Comparison of ENCODE assay signal across 17 cellular contexts in the genomic region with DNA sequence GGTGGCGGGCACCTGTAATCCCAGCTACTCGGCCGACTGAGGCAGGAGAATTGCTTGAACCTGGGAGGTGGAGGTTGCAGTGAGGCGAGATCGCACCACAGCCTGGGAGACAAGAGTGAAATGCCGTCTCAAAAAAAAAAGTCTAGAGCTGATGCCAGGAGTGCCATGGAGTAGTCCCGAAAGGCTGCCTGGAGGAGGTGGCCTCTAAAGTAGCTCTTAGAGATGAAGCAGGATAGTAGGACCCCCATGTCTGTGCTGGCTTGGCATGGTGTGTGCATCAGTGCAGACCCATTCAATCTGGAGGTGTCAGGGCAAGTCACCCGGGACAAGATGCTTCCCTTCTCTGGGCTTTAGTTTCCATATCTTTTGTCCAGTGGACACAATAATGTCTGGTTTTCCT. TPM values are rescaled to one million over a fixed set of nuclear protein-coding genes. Genes with fewer than 3 reads are reported as not detected.
DNase-seq lines count a peak whose midpoint lies in the region; ATAC-seq and TF ChIP-seq lines count a peak whose summit lies in the region.
"Had no signal": no experiment of that assay in that cellular context is flagged by ENCODE, and none has a peak within 500 bp of the region (broad histone marks: within the 10 kb centered on the region; RNA-seq: fewer than 3 reads in every experiment).

No MANE protein-coding gene starts in this region.

- peaks cover 12% of the 10 kb centered on the region; the same call in 1 of the 2 replicates for H3K36me3 ChIP-seq in Loucy (ENCODE audit: insufficient read depth, low read length)
- no peaks in the 10 kb centered on the region for H3K36me3 ChIP-seq in vagina
- H3K36me3 ChIP-seq: HAP-1 had no signal

- H3K27ac Mint-ChIP-seq in CD14-positive monocyte, result peak overlapping the region in 6 of 7 donors; percentile 45 to 85 (median 64)
- H3K27ac Mint-ChIP-seq in dendritic cell treated with granulocyte-macrophage colony-stimulating factor and Interleukin-4, amounts not matched to agents 40 ng/mL and 50 ng/mL, for 4 days, result peak overlapping the region; percentile 28

- H3K36me3 Mint-ChIP-seq in CD14-positive monocyte, result peaks cover 61 to 77% of the 10 kb centered on the region in 2 donors
- H3K36me3 Mint-ChIP-seq in dendritic cell treated with granulocyte-macrophage colony-stimulating factor and Interleukin-4, amounts not matched to agents 40 ng/mL and 50 ng/mL, for 4 days (ENCODE audit: low read depth), result peaks cover 60% of the 10 kb centered on the region

- DNase-seq in CD14-positive monocyte (ENCODE audit: low spot score) (no peak), vagina (ENCODE audit: extremely low spot score in 2 of 2) (no peak), GDM1 (lab: John Stamatoyannopoulos, UW) (no peak)
- DNase-seq: AML-193; Calu3; CD4-positive, alpha-beta memory T cell; DMS79 treated with DMSO at 0.1 percent for 48 hours; GM23248 had no signal

- H3K4me3 ChIP-seq in Loucy (ENCODE audit: low read length, poor library complexity, severe bottlenecking), result no peak overlapping the region
- H3K4me3 ChIP-seq in vagina, result no peak overlapping the region
- H3K4me3 ChIP-seq: GM23248, HAP-1 had no signal

- ATAC-seq in HG03025 (IDR thresholded peaks at IDR 0.05; ENCODE audit: low FRiP score, unreplicated experiment), result no peak
- no peak for ATAC-seq in GM18519 (IDR thresholded peaks at IDR 0.05; ENCODE audit: low FRiP score, unreplicated experiment)

- no peak for TF ChIP-seq CTCF in CD14-positive monocyte (IDR thresholded peaks at IDR 0.05)
- no peak for TF ChIP-seq CTCF in Loucy (conservative IDR thresholded peaks at IDR 0.05; ENCODE audit: low read length)
- no peak for TF ChIP-seq CTCF in vagina (IDR thresholded peaks at IDR 0.05)

- peaks cover 35% of the 10 kb centered on the region for H4K20me1 ChIP-seq in Loucy (ENCODE audit: insufficient read depth, low read length, poor library complexity, severe bottlenecking)

- intact Hi-C loops in CD14-positive monocyte (cut with micrococcal nuclease), result no loop called here
- intact Hi-C loops in dendritic cell treated with granulocyte-macrophage colony-stimulating factor and Interleukin-4, amounts not matched to agents 40 ng/mL and 50 ng/mL, for 4 days (cut with micrococcal nuclease), result no loop called here
- intact Hi-C loops in vagina (cut with DNase I), result no loop called here

- H3K27me3 Mint-ChIP-seq in CD14-positive monocyte (ENCODE audit: low read depth in 3 of 3), result no peaks in the 10 kb centered on the region
- H3K27me3 Mint-ChIP-seq in dendritic cell treated with granulocyte-macrophage colony-stimulating factor and Interleukin-4, amounts not matched to agents 40 ng/mL and 50 ng/mL, for 4 days, result no peaks in the 10 kb centered on the region
- H3K27me3 Mint-ChIP-seq: CD4-positive, alpha-beta memory T cell had no signal

- peaks cover 87% of the 10 kb centered on the region for H3K79me2 ChIP-seq in Loucy (ENCODE audit: insufficient read depth, low read length)

- no peaks in the 10 kb centered on the region for H3F3A ChIP-seq in Loucy (ENCODE audit: low read depth)

- no peak for TF ChIP-seq POLR2A in vagina (IDR thresholded peaks at IDR 0.05)

- H3K4me1 ChIP-seq in Loucy (ENCODE audit: insufficient read depth, low read length, poor library complexity, severe bottlenecking) (peaks cover 50% of the 10 kb centered on the region), vagina (no peaks in the 10 kb centered on the region)

- H3K27ac ChIP-seq in vagina, result peak overlapping the region; percentile 63
- H3K27ac ChIP-seq: C4-2B, GM23248, HL-60 had no signal

- H3K9ac ChIP-seq in Loucy (ENCODE audit: low read depth, low read length, poor library complexity, severe bottlenecking), result peak overlapping the region; percentile 44
- H3K9ac ChIP-seq: GM23248 had no signal

- H3K4me2 ChIP-seq in Loucy (ENCODE audit: low read depth, low read length, poor library complexity, severe bottlenecking), result peak overlapping the region; percentile 46

- peaks cover 0 to 5% (median 2%) of the 10 kb centered on the region in 7 donors for H3K9me3 Mint-ChIP-seq in CD14-positive monocyte
- H3K9me3 Mint-ChIP-seq in dendritic cell treated with granulocyte-macrophage colony-stimulating factor and Interleukin-4, amounts not matched to agents 40 ng/mL and 50 ng/mL, for 4 days, result no peaks in the 10 kb centered on the region
- H3K9me3 Mint-ChIP-seq: CD4-positive, alpha-beta memory T cell had no signal

- no peak overlapping the region for H2AFZ ChIP-seq in Loucy (ENCODE audit: low read length)
- H2AFZ ChIP-seq: GM23248 had no signal

- H3K4me1 Mint-ChIP-seq in CD14-positive monocyte, result peaks cover 54% of the 10 kb centered on the region
- H3K4me1 Mint-ChIP-seq in dendritic cell treated with granulocyte-macrophage colony-stimulating factor and Interleukin-4, amounts not matched to agents 40 ng/mL and 50 ng/mL, for 4 days (ENCODE audit: low read depth), result peaks cover 67% of the 10 kb centered on the region

- H3K9me3 ChIP-seq in Loucy (ENCODE audit: insufficient read depth, low read depth, low read length) (no peaks in the 10 kb centered on the region), vagina (no peaks in the 10 kb centered on the region)
- H3K9me3 ChIP-seq: HAP-1 had no signal

- no peaks in the 10 kb centered on the region for H3K27me3 ChIP-seq in Loucy (ENCODE audit: insufficient read depth, low read length, poor library complexity, severe bottlenecking)
- no peaks in the 10 kb centered on the region for H3K27me3 ChIP-seq in vagina

- H3K4me3 Mint-ChIP-seq in CD14-positive monocyte, result no peak overlapping the region
- no peak overlapping the region for H3K4me3 Mint-ChIP-seq in dendritic cell treated with granulocyte-macrophage colony-stimulating factor and Interleukin-4, amounts not matched to agents 40 ng/mL and 50 ng/mL, for 4 days
- H3K4me3 Mint-ChIP-seq: CD4-positive, alpha-beta memory T cell had no signal

- H3K9me2 ChIP-seq in Loucy (replicated peaks; ENCODE audit: low read depth, low read length), result no peaks in the 10 kb centered on the region

RNA-seq across cellular contexts. Expression of a gene that starts 6.3 kb away (rescaled TPM):
- 1 to 10 TPM; 1.5 to 6.1 TPM for polyA plus RNA-seq in CD14-positive monocyte
- 22.6 TPM for total RNA-seq in vagina

RNA-seq across cellular contexts. Expression of a gene that starts 53.1 kb away (rescaled TPM):
- polyA plus RNA-seq in CD14-positive monocyte, result not detected
- 0.25 TPM for total RNA-seq in vagina
- total RNA-seq: Calu3, GM23248, H4, HT1080 had no signal
- polyA plus RNA-seq: CD4-positive, alpha-beta memory T cell; GM23248 had no signal
